ENCODE assay signal across 24 cellular contexts in genomic region chr14:38972511-38972910, GRCh38.
"Had no signal": no experiment of that assay in that cellular context is flagged by ENCODE, and none has a peak within 500 bp of the region (broad histone marks: within the 10 kb centered on the region; RNA-seq: fewer than 3 reads in every experiment).

No MANE protein-coding gene starts in this region.

- H3K4me1 ChIP-seq: heart right ventricle, left ventricle myocardium inferior, right atrium auricular region, right lobe of liver, testis, thyroid gland, transverse colon, upper lobe of left lung, vagina had no signal

- H3K36me3 Mint-ChIP-seq: memory B cell, neural progenitor cell had no signal

- H3K27me3 ChIP-seq: heart right ventricle, hepatocyte, neural progenitor cell, neutrophil, right atrium auricular region, right lobe of liver, testis, thyroid gland, transverse colon, upper lobe of left lung, vagina had no signal

- H3K27me3 Mint-ChIP-seq: memory B cell; progenitor cell of endocrine pancreas; stimulated activated naive CD8-positive, alpha-beta T cell treated with anti-CD3 and anti-CD28 coated beads, Interleukin-15, amount 100 ng/mL, for 72 hours had no signal

- H3K4me2 ChIP-seq: hepatocyte, neural progenitor cell had no signal

- H3K9me3 ChIP-seq: neutrophil, right lobe of liver, testis, thyroid gland, transverse colon, upper lobe of left lung, vagina had no signal

- H3K79me2 ChIP-seq: hepatocyte had no signal

- H3K27ac Mint-ChIP-seq: memory B cell; natural killer cell; nephron progenitor cell; neural progenitor cell; progenitor cell of endocrine pancreas; stimulated activated naive CD8-positive, alpha-beta T cell treated with anti-CD3 and anti-CD28 coated beads, Interleukin-15, amount 100 ng/mL, for 72 hours had no signal

- H3K36me3 ChIP-seq: heart right ventricle, left ventricle myocardium inferior, neural progenitor cell, neutrophil, right atrium auricular region, right lobe of liver, thyroid gland, transverse colon, upper lobe of left lung, vagina had no signal

- H3K27ac ChIP-seq: heart right ventricle, hepatocyte, left ventricle myocardium inferior, neural progenitor cell, neutrophil, right atrium auricular region, right lobe of liver, testis, thyroid gland, transverse colon, upper lobe of left lung, vagina had no signal

- H3K9me3 Mint-ChIP-seq: neural progenitor cell had no signal

- H3K4me3 ChIP-seq: heart right ventricle, hepatocyte, left ventricle myocardium inferior, lung, neural progenitor cell, right atrium auricular region, right lobe of liver, testis, thyroid gland, transverse colon, upper lobe of left lung, vagina had no signal

- ATAC-seq: heart right ventricle, natural killer cell, right lobe of liver had no signal

- H3K9ac ChIP-seq: neural progenitor cell had no signal

- H3K4me3 Mint-ChIP-seq: memory B cell; natural killer cell; nephron progenitor cell; neural progenitor cell; stimulated activated naive CD8-positive, alpha-beta T cell treated with anti-CD3 and anti-CD28 coated beads, Interleukin-15, amount 100 ng/mL, for 72 hours had no signal

- H3K4me1 Mint-ChIP-seq: memory B cell; natural killer cell; nephron progenitor cell; stimulated activated naive CD8-positive, alpha-beta T cell treated with anti-CD3 and anti-CD28 coated beads, Interleukin-15, amount 100 ng/mL, for 72 hours had no signal

- DNase-seq: heart right ventricle; left ventricle myocardium inferior; natural killer cell; nephron progenitor cell; occipital lobe; right lobe of liver; stimulated activated CD4-positive, alpha-beta T cell treated with anti-CD3 and anti-CD28 coated beads, Interleukin-12 subunit alpha, Interleukin-12 subunit beta, amount 100 ng/mL, for 4 hours; stimulated activated CD4-positive, alpha-beta T cell treated with anti-CD3 and anti-CD28 coated beads, Interleukin-15, amount 100 ng/mL, for 24 hours; stimulated activated CD4-positive, alpha-beta T cell treated with anti-CD3 and anti-CD28 coated beads, Interleukin-2, amount 100 ng/mL, for 24 hours; stimulated activated CD4-positive, alpha-beta T cell treated with anti-CD3 and anti-CD28 coated beads, Interleukin-4, amount 100 ng/mL, for 1 hour; stimulated activated naive CD4-positive, alpha-beta T cell treated with Interleukin-2 at 50 U/mL for 16 hours; stimulated activated naive CD8-positive, alpha-beta T cell treated with anti-CD3 and anti-CD28 coated beads, Interleukin-15, amount 100 ng/mL, for 72 hours; testis; thyroid gland; transverse colon; upper lobe of left lung had no signal
